Comparison of ENCODE assay signal across 10 cellular contexts in the genomic region with DNA sequence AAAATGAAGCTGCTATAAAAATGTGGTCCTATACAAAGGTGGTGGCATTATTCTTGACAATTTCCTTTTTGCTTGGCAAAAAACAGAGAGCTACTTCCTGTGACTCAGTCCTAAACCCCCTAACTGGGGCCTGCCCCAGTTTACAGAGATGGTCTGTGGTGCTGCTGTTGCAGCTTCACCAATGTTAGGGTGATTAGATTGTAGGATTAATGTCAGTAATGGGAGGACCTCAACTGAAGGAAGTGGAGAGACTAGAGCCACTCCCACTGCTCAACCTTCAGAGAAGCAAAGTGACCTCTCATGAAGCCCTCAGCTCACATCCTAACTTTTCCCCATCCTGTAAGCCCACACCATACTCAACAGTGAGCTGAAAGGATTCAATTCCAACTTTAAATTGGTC. TPM values are rescaled to one million over a fixed set of nuclear protein-coding genes. Genes with fewer than 3 reads are reported as not detected.
A peak's percentile ranks its signal among the peaks of the same experiment; 100 is the strongest.
DNase-seq lines count a peak whose midpoint lies in the region; ATAC-seq and TF ChIP-seq lines count a peak whose summit lies in the region.
"Had no signal": no experiment of that assay in that cellular context is flagged by ENCODE, and none has a peak within 500 bp of the region (broad histone marks: within the 10 kb centered on the region; RNA-seq: fewer than 3 reads in every experiment).

No MANE protein-coding gene starts in this region.

- peak overlapping the region; percentile 97 for H3K4me3 Mint-ChIP-seq in HFFc6
- peak overlapping the region; percentile 90 to 94 (median 94) for H3K4me3 Mint-ChIP-seq in T-cell

- H3K27ac Mint-ChIP-seq in HFFc6 (peak overlapping the region; percentile 97), T-cell (peak overlapping the region; percentile 91 to 97)

- no peak overlapping the region for H3K4me3 ChIP-seq in coronary artery
- peak overlapping the region in 1 of 7 experiments; percentile 92 for H3K4me3 ChIP-seq in skin epidermis

- TF ChIP-seq CTCF in HFFc6 (IDR thresholded peaks at IDR 0.05) (no peak), coronary artery (IDR thresholded peaks at IDR 0.05) (no peak)

- H3K27ac ChIP-seq in coronary artery: peak overlapping the region; percentile 50 to 99
- H3K27ac ChIP-seq in skin epidermis: peak overlapping the region in 18 of 21 experiments; percentile 19 to 100 (median 98)

- ATAC-seq in T-cell (replicated peaks in 1 of 4): peak; percentile 13 to 38 (median 26)
- no peak for ATAC-seq in HG02763 (IDR thresholded peaks at IDR 0.05; ENCODE audit: unreplicated experiment)
- no peak for ATAC-seq in GM18520 (IDR thresholded peaks at IDR 0.05; ENCODE audit: unreplicated experiment)
- ATAC-seq in HG03139 (IDR thresholded peaks at IDR 0.05; ENCODE audit: unreplicated experiment): no peak

- POLR2A ChIA-PET in T-cell (lab: Charles Lee): interaction anchor here in 1 of 2 donors (1.3 to 1.9 kb wide), 3 partner anchors 12 to 38 kb away, joined by 3 to 7 read pairs (median 4); no protein-coding TSS in a partner anchor

- H3K27me3 Mint-ChIP-seq in HFFc6 (ENCODE audit: insufficient read depth): peaks cover 14% of the 10 kb centered on the region
- H3K27me3 Mint-ChIP-seq in T-cell: no peaks in the 10 kb centered on the region

- H3K4me1 Mint-ChIP-seq in HFFc6 (ENCODE audit: low read depth) (peaks cover 61% of the 10 kb centered on the region), T-cell (peaks cover 57 to 68% (median 60%) of the 10 kb centered on the region in 3 donors)

- H3K9me3 Mint-ChIP-seq in HFFc6 (no peaks in the 10 kb centered on the region), T-cell (no peaks in the 10 kb centered on the region)
- H3K9me3 Mint-ChIP-seq: naive B cell had no signal

- CTCF ChIA-PET in T-cell (lab: Charles Lee): interaction anchor here (1.1 to 3.2 kb wide), 15 partner anchors 8 to 102 kb away, joined by 3 to 35 read pairs (median 10); a partner anchor contains a TSS

- DNase-seq in HFFc6: no peak
- DNase-seq in T-cell: peak in 19 of 34 experiments; percentile 15 to 49 (median 35)
- DNase-seq in coronary artery (ENCODE audit: low spot score): no peak
- no peak for DNase-seq in cerebellar nuclear complex (lab: John Stamatoyannopoulos, UW)
- DNase-seq: naive B cell had no signal

- H3K36me3 Mint-ChIP-seq in HFFc6 (ENCODE audit: low read depth) (peaks cover 19% of the 10 kb centered on the region), T-cell (peaks cover 28% of the 10 kb centered on the region)

RNA-seq across cellular contexts. Expression of a gene that starts 3.6 kb away (rescaled TPM):
- total RNA-seq in HFFc6 (2021; fragmentation: NEBNext Ultra II Directional; extraction: Animal tissue kit (Norgen Biotek cat#: 25700)): 1,000 to 10,000 TPM; 1,971 to 2,311 (median 2,129) TPM
- 100 to 1,000 TPM; 200 to 467 (median 400) TPM for total RNA-seq in T-cell

RNA-seq across cellular contexts. Expression of a gene that starts 8.6 kb away (rescaled TPM):
- total RNA-seq in HFFc6 (2021; fragmentation: NEBNext Ultra II Directional; extraction: Animal tissue kit (Norgen Biotek cat#: 25700)): 1 to 10 TPM in 1 of 6 experiments, under 1 TPM in 5; 0.40 to 1.2 (median 0.71) TPM
- 1 to 10 TPM in 3 of 5 donors, under 1 TPM in 1, not detected in 1; 0.36 to 1.6 (median 1.2) TPM for total RNA-seq in T-cell
- total RNA-seq: SK-MEL-5 had no signal

RNA-seq across cellular contexts. Expression of a gene that starts 13.4 kb away (rescaled TPM):
- 100 to 1,000 TPM; 394 to 846 (median 814) TPM for total RNA-seq in HFFc6 (2021; fragmentation: NEBNext Ultra II Directional; extraction: Animal tissue kit (Norgen Biotek cat#: 25700))
- total RNA-seq in T-cell: 100 to 1,000 TPM; 297 to 698 (median 384) TPM
- total RNA-seq: SK-MEL-5 had no signal

RNA-seq across cellular contexts. Expression of a gene that starts 16.9 kb away (rescaled TPM):
- total RNA-seq in HFFc6 (2021; fragmentation: NEBNext Ultra II Directional; extraction: Animal tissue kit (Norgen Biotek cat#: 25700)): 1 to 10 TPM; 3.4 to 5.6 (median 5.1) TPM
- total RNA-seq in T-cell: not detected

RNA-seq across cellular contexts. Expression of a gene that starts 33.5 kb away (rescaled TPM):
- total RNA-seq in HFFc6 (2021; fragmentation: NEBNext Ultra II Directional; extraction: Animal tissue kit (Norgen Biotek cat#: 25700)): 10 to 100 TPM in 4 of 6 experiments, 1 to 10 TPM in 2; 7.4 to 12.5 (median 10.4) TPM
- total RNA-seq in T-cell: under 1 TPM in 1 of 5 donors, not detected in 4; 0.66 TPM

Comparison
In these comparisons a context has a peak if more than half of its experiments do, and no peak if none do; other contexts are left out.
1. DNase-seq: peak in T-cell (19 of 34); none in HFFc6 (single experiment), coronary artery (single experiment) and cerebellar nuclear complex (0 of 2).
2. ATAC-seq: peak in T-cell (4 of 4); none in HG02763 (single experiment), GM18520 (single experiment) and HG03139 (single experiment).
3. RNA of a gene that starts 3.6 kb away (total RNA-seq): 1,971 to 2,311 TPM in HFFc6; 200 to 467 TPM in T-cell; every median in the first group is over 4 times any median in the second.